8 cellular contexts compared by ENCODE assay signal in the genomic region with DNA sequence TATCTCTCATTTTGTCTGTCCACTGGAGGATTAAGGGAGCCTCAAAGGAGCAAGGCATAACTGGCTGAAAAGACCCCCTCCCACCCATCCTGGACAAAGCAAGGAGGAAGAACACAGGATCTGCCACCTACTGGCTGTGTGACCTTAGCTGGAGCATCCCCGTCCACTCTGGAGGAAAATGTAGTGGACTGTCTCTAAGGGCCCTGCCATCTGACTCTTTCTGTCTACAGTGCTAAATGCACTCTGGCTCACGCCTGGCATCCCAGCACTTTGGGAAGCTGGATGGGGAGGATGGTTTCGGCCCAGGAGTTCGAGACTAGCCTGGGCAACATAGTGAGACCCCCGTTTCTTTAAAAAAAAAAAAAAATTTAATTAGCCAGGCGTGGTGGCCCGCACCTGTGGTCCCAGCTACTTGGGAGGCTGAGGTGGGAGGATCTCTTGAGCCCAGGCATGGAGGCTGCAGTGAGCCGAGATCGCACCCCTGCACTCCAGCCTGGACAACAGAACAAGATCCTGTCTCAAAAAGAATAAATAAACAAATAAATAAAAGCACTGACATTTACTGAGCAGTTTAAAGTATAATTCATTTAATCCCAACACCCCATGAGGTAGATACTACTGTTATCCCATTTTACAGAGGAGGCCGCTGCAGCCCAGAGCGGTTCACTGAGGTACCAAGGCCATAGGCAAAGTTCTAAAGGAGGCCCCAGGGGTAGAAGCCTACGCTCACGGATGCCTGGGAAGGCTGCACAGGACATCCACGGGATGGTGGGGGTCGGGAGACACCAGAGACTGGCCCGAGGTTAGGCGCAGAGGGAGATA. TPM values are rescaled to one million over a fixed set of nuclear protein-coding genes. Genes with fewer than 3 reads are reported as not detected.
DNase-seq lines count a peak whose midpoint lies in the region; TF ChIP-seq lines count a peak whose summit lies in the region.

No MANE protein-coding gene starts in this region.

- intact Hi-C loops in activated CD4-positive, alpha-beta T cell treated with anti-CD3 and anti-CD28 coated beads, Interleukin-2, amount 10 ng/mL, durations not matched to agents 24 days and 14 days (cut with micrococcal nuclease), result loop anchor here (2.0 kb wide), 1 partner anchor 32 kb away; no protein-coding TSS in a partner anchor

- no peaks in the 10 kb centered on the region for H3K27me3 Mint-ChIP-seq in activated CD4-positive, alpha-beta T cell treated with anti-CD3 and anti-CD28 coated beads, Interleukin-2, amount 10 ng/mL, durations not matched to agents 24 days and 14 days
- H3K27me3 Mint-ChIP-seq in glutamatergic neuron (ENCODE audit: unreplicated experiment), result peaks cover 2% of the 10 kb centered on the region

- peaks cover 45% of the 10 kb centered on the region for H3K4me1 Mint-ChIP-seq in activated CD4-positive, alpha-beta T cell treated with anti-CD3 and anti-CD28 coated beads, Interleukin-2, amount 10 ng/mL, durations not matched to agents 24 days and 14 days
- peaks cover 21% of the 10 kb centered on the region for H3K4me1 Mint-ChIP-seq in glutamatergic neuron (ENCODE audit: low read depth, unreplicated experiment)

- peak overlapping the region; percentile 95 for H3K27ac ChIP-seq in VCaP

- no peak for DNase-seq in activated CD4-positive, alpha-beta T cell treated with anti-CD3 and anti-CD28 coated beads, Interleukin-2, amount 10 ng/mL, durations not matched to agents 24 days and 14 days
- DNase-seq in activated CD4-positive, alpha-beta T cell treated with anti-CD3 and anti-CD28 coated beads for 48 hours, result no peak
- DNase-seq in glutamatergic neuron (peak; percentile 51), retina (peak; percentile 37), COLO829 (ENCODE audit: low spot score) (no peak), GM19238 (ENCODE audit: insufficient read length, low spot score) (no peak), NCI-H2029 treated with DMSO at 0.1 percent for 48 hours (lab: John Stamatoyannopoulos, UW) (no peak)

- TF ChIP-seq CTCF in VCaP (conservative IDR thresholded peaks at IDR 0.05) (no peak; the same call in 1 of the 2 replicates), glutamatergic neuron (IDR thresholded peaks at IDR 0.05; ENCODE audit: partially characterized antibody, unreplicated experiment) (no peak)

- H3K4me3 Mint-ChIP-seq in activated CD4-positive, alpha-beta T cell treated with anti-CD3 and anti-CD28 coated beads, Interleukin-2, amount 10 ng/mL, durations not matched to agents 24 days and 14 days, result peak overlapping the region; percentile 97
- peak overlapping the region; percentile 96 for H3K4me3 Mint-ChIP-seq in glutamatergic neuron (ENCODE audit: unreplicated experiment)

- peak overlapping the region; percentile 90 for H3K27ac Mint-ChIP-seq in activated CD4-positive, alpha-beta T cell treated with anti-CD3 and anti-CD28 coated beads, Interleukin-2, amount 10 ng/mL, durations not matched to agents 24 days and 14 days
- peak overlapping the region; percentile 88 for H3K27ac Mint-ChIP-seq in glutamatergic neuron (ENCODE audit: unreplicated experiment)

- no peaks in the 10 kb centered on the region for H3K9me3 Mint-ChIP-seq in activated CD4-positive, alpha-beta T cell treated with anti-CD3 and anti-CD28 coated beads, Interleukin-2, amount 10 ng/mL, durations not matched to agents 24 days and 14 days
- H3K9me3 Mint-ChIP-seq in glutamatergic neuron (ENCODE audit: unreplicated experiment), result peaks cover 2% of the 10 kb centered on the region

- H3K36me3 Mint-ChIP-seq in activated CD4-positive, alpha-beta T cell treated with anti-CD3 and anti-CD28 coated beads, Interleukin-2, amount 10 ng/mL, durations not matched to agents 24 days and 14 days (ENCODE audit: low read depth), result peaks cover 11% of the 10 kb centered on the region
- H3K36me3 Mint-ChIP-seq in glutamatergic neuron (ENCODE audit: unreplicated experiment), result no peaks in the 10 kb centered on the region

RNA-seq across cellular contexts. Expression of a gene that starts 1.1 kb away (rescaled TPM):
- 56.8 and 62.3 TPM in 2 replicates for total RNA-seq in activated CD4-positive, alpha-beta T cell treated with anti-CD3 and anti-CD28 coated beads, Interleukin-2, amount 10 ng/mL, durations not matched to agents 24 days and 14 days
- total RNA-seq in glutamatergic neuron (ENCODE audit: unreplicated experiment), result 45.3 TPM

RNA-seq across cellular contexts. Expression of a gene that starts 15.9 kb away (rescaled TPM):
- total RNA-seq in activated CD4-positive, alpha-beta T cell treated with anti-CD3 and anti-CD28 coated beads, Interleukin-2, amount 10 ng/mL, durations not matched to agents 24 days and 14 days, result not detected in 2 replicates
- not detected for total RNA-seq in glutamatergic neuron (ENCODE audit: unreplicated experiment)

RNA-seq across cellular contexts. Expression of a gene that starts 54.8 kb away (rescaled TPM):
- 1.2 and 1.5 TPM in 2 replicates for total RNA-seq in activated CD4-positive, alpha-beta T cell treated with anti-CD3 and anti-CD28 coated beads, Interleukin-2, amount 10 ng/mL, durations not matched to agents 24 days and 14 days
- total RNA-seq in glutamatergic neuron (ENCODE audit: unreplicated experiment), result 131 TPM

Comparison
In these comparisons a context has a peak if more than half of its experiments do, and no peak if none do; other contexts are left out.
1. DNase-seq: peak in glutamatergic neuron (single experiment) and retina (single experiment); none in activated CD4-positive, alpha-beta T cell treated with anti-CD3 and anti-CD28 coated beads, Interleukin-2, amount 10 ng/mL, durations not matched to agents 24 days and 14 days (single experiment), activated CD4-positive, alpha-beta T cell treated with anti-CD3 and anti-CD28 coated beads for 48 hours (single experiment), COLO829 (single experiment), GM19238 (single experiment) and NCI-H2029 treated with DMSO at 0.1 percent for 48 hours (single experiment).
2. RNA of a gene that starts 54.8 kb away (total RNA-seq): 131 TPM in glutamatergic neuron (single experiment); 1.2 to 1.5 TPM in activated CD4-positive, alpha-beta T cell treated with anti-CD3 and anti-CD28 coated beads, Interleukin-2, amount 10 ng/mL, durations not matched to agents 24 days and 14 days; every median in the first group is over 10 times any median in the second.